11 cellular contexts compared by ENCODE assay signal in genomic region chr17:2405247-2405926, GRCh38. TPM values are rescaled to one million over a fixed set of nuclear protein-coding genes. Genes with fewer than 3 reads are reported as not detected.
DNase-seq lines count a peak whose midpoint lies in the region; ATAC-seq and TF ChIP-seq lines count a peak whose summit lies in the region.
"Had no signal": no experiment of that assay in that cellular context is flagged by ENCODE, and none has a peak within 500 bp of the region (broad histone marks: within the 10 kb centered on the region; RNA-seq: fewer than 3 reads in every experiment).

No MANE protein-coding gene starts in this region.

- H3K27me3 ChIP-seq in heart left ventricle (no peaks in the 10 kb centered on the region), vagina (no peaks in the 10 kb centered on the region)

- H3K27ac ChIP-seq in heart left ventricle (peak overlapping the region in 8 of 12 donors; percentile 16 to 99 (median 62)), vagina (peak overlapping the region; percentile 99)

- TF ChIP-seq POLR2A in heart left ventricle (IDR thresholded peaks at IDR 0.05) (no peak), lower leg skin (IDR thresholded peaks at IDR 0.05) (no peak), vagina (IDR thresholded peaks at IDR 0.05) (no peak)

- peak in 1 of 5 donors; percentile 45 for DNase-seq in heart left ventricle
- no peak for DNase-seq in cardiac septum (ENCODE audit: low spot score)
- peak; percentile 58 to 88 for DNase-seq in lower leg skin (ENCODE audit: low spot score in 2 of 2)
- DNase-seq in vagina (ENCODE audit: extremely low spot score in 2 of 2) = no peak
- no peak for DNase-seq in SK-N-DZ (ENCODE audit: low spot score)
- no peak for DNase-seq in NCI-H1436 (lab: John Stamatoyannopoulos, UW)
- DNase-seq: COR-L47, SIG-M5 had no signal

- 73 to 83% (median 78%) methylated on average over 14 of the region's 14 CpGs for WGBS in heart left ventricle, 4 donors
- 66 to 69% methylated on average over 14 of the region's 14 CpGs for WGBS in lower leg skin, 2 donors

- H3K36me3 ChIP-seq in heart left ventricle = no peaks in the 10 kb centered on the region
- H3K36me3 ChIP-seq in vagina = no peaks in the 10 kb centered on the region

- peaks cover 47% of the 10 kb centered on the region for H3K4me1 Mint-ChIP-seq in brain

- H3K4me1 ChIP-seq in heart left ventricle = peaks cover 0 to 59% (median 47%) of the 10 kb centered on the region in 12 donors
- peaks cover 57% of the 10 kb centered on the region for H3K4me1 ChIP-seq in vagina

- intact Hi-C loops in heart left ventricle (cut with DNase I) (no loop called here), cardiac septum (cut with DNase I) (no loop called here), lower leg skin (cut with DNase I; ENCODE audit: low total_unique reads) (no loop called here), vagina (cut with DNase I) (no loop called here)

- H3K9me3 ChIP-seq in heart left ventricle (no peaks in the 10 kb centered on the region), vagina (no peaks in the 10 kb centered on the region)

- H3K4me3 ChIP-seq in heart left ventricle (no peak overlapping the region), lower leg skin (ENCODE audit: low read depth, poor library complexity, severe bottlenecking) (no peak overlapping the region), vagina (no peak overlapping the region)
- H3K4me3 ChIP-seq: K562 had no signal

- H3K9me3 Mint-ChIP-seq in brain = no peaks in the 10 kb centered on the region

- TF ChIP-seq CTCF in heart left ventricle (IDR thresholded peaks at IDR 0.05) (no peak), brain (conservative IDR thresholded peaks at IDR 0.05) (no peak), lower leg skin (IDR thresholded peaks at IDR 0.05) (no peak), vagina (IDR thresholded peaks at IDR 0.05) (no peak)

- peaks cover 2% of the 10 kb centered on the region for H3K27me3 Mint-ChIP-seq in brain

- peak overlapping the region in 4 of 5 experiments; percentile 46 to 87 (median 52) for H3K27ac Mint-ChIP-seq in brain

- ATAC-seq in heart left ventricle (no peak), GM19397 (IDR thresholded peaks at IDR 0.05; ENCODE audit: unreplicated experiment) (no peak)
- ATAC-seq: K562 had no signal

- H3K36me3 Mint-ChIP-seq in brain = no peaks in the 10 kb centered on the region

- peak overlapping the region in 2 of 5 experiments; percentile 22 to 63 for H3K4me3 Mint-ChIP-seq in brain

RNA-seq across cellular contexts. Expression of gene MNT, which starts 4.5 kb away (rescaled TPM):
- total RNA-seq in heart left ventricle (10 to 100 TPM in 4 of 9 donors, 1 to 10 TPM in 5; 4.1 to 20.4 (median 9.8) TPM), cardiac septum (12.9 TPM), lower leg skin (10 to 100 TPM; 10.3 to 28.6 (median 15.4) TPM), vagina (28.5 TPM)
- polyA plus RNA-seq in heart left ventricle (10 to 100 TPM in 1 of 2 donors, 1 to 10 TPM in 1; 7.2 to 10.3 TPM), brain (ENCODE audit: insufficient read depth, low read depth, low replicate concordance) (17.4 TPM)
- polyA plus RNA-seq in SK-N-DZ (2014; cell fraction: cytosol; rRNA removed) = 11.7 and 14.7 TPM in 2 replicates
- polyA plus RNA-seq in SK-N-DZ (2014; cell fraction: nucleus; rRNA removed) = 20.9 and 41.2 TPM in 2 replicates

Comparison
In these comparisons a context has a peak if more than half of its experiments do, and no peak if none do; other contexts are left out.
1. DNase-seq: peak in lower leg skin (2 of 2); none in cardiac septum (single experiment), vagina (0 of 2), SK-N-DZ (single experiment) and NCI-H1436 (single experiment).